1 cellular context compared by ENCODE assay signal in the genomic region with DNA sequence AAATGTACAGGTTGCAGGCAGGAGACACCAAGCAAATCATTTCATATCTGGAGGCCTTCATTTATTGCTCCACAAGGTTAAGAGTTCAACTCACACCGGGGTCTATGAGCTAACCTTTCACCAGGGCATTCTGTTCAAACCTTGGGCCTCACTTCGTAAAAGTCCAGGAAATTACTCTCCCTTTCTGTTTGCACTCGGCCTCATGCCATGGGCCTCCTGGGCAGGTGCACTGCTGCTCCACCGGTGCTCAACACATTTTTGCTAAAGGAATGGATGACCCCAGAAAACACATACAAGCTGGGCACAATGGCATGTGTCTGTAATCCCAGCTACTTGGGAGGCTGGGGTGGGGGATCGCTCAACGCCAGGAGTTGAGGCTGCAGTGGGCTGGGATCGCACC.
TF ChIP-seq lines count a peak whose summit lies in the region.

No MANE protein-coding gene starts in this region.

TF ChIP-seq in HepG2, 621 proteins besides CTCF, POLR2A, EP300 and RAD21 (continued from another document and continues in another):
- TF ChIP-seq SRSF4 (IDR thresholded peaks at IDR 0.05; ENCODE audit: low read depth, low read length, poor library complexity, severe bottlenecking) (no peak), SIX4 (CRISPR knock-in tag; IDR thresholded peaks at IDR 0.05) (no peak), ZNF383 (CRISPR knock-in tag; IDR thresholded peaks at IDR 0.05; ENCODE audit: borderline replicate concordance) (no peak), TMF1 (CRISPR knock-in tag; IDR thresholded peaks at IDR 0.05; ENCODE audit: low read depth) (no peak), MTA3 (CRISPR knock-in tag; IDR thresholded peaks at IDR 0.05) (no peak), MIER2 (CRISPR knock-in tag; IDR thresholded peaks at IDR 0.05) (no peak), NKX3-1 (CRISPR knock-in tag; IDR thresholded peaks at IDR 0.05) (peak; percentile 79; the same call in 1 of the 2 replicates), SOX5 (CRISPR knock-in tag; IDR thresholded peaks at IDR 0.05; ENCODE audit: borderline replicate concordance) (no peak), ARNTL (CRISPR knock-in tag; IDR thresholded peaks at IDR 0.05) (no peak), TBP (CRISPR knock-in tag; IDR thresholded peaks at IDR 0.05) (no peak), CC2D1A (CRISPR knock-in tag; IDR thresholded peaks at IDR 0.05) (no peak), SP4 (CRISPR knock-in tag; IDR thresholded peaks at IDR 0.05) (no peak), PHB2 (IDR thresholded peaks at IDR 0.05; ENCODE audit: partially characterized antibody) (no peak), NFKBIZ (CRISPR knock-in tag; IDR thresholded peaks at IDR 0.05) (0 out of 2 replicates have a peak, but pooled peaks have one; percentile 28), NFYC (CRISPR knock-in tag; IDR thresholded peaks at IDR 0.05) (0 out of 2 replicates have a peak, but pooled peaks have one; percentile 15), SMYD3 (CRISPR knock-in tag; IDR thresholded peaks at IDR 0.05) (no peak), MED13 (CRISPR knock-in tag; IDR thresholded peaks at IDR 0.05) (no peak), SATB2 (CRISPR knock-in tag; IDR thresholded peaks at IDR 0.05) (peak; percentile 64; the same call in 1 of the 2 replicates), ZNF550 (CRISPR knock-in tag; IDR thresholded peaks at IDR 0.05; ENCODE audit: borderline replicate concordance) (no peak), ZNF251 (CRISPR knock-in tag; IDR thresholded peaks at IDR 0.05) (no peak), ZNF180 (CRISPR knock-in tag; IDR thresholded peaks at IDR 0.05; ENCODE audit: borderline replicate concordance, low read depth) (no peak), HMG20B (CRISPR knock-in tag; conservative IDR thresholded peaks at IDR 0.05) (no peak), ZNF331 (CRISPR knock-in tag; IDR thresholded peaks at IDR 0.05) (no peak), SALL1 (CRISPR knock-in tag; IDR thresholded peaks at IDR 0.05) (peak; percentile 57), FOXC1 (CRISPR knock-in tag; IDR thresholded peaks at IDR 0.05; ENCODE audit: borderline replicate concordance) (no peak), KDM5B (CRISPR knock-in tag; IDR thresholded peaks at IDR 0.05; ENCODE audit: borderline replicate concordance) (peak; percentile 60; the same call in 1 of the 2 replicates), ZNF232 (CRISPR knock-in tag; IDR thresholded peaks at IDR 0.05; ENCODE audit: borderline replicate concordance) (peak; percentile 90), JUNB (CRISPR knock-in tag; IDR thresholded peaks at IDR 0.05; ENCODE audit: borderline replicate concordance) (no peak), ZNF460 (CRISPR knock-in tag; IDR thresholded peaks at IDR 0.05; ENCODE audit: borderline replicate concordance) (no peak), CENPX (CRISPR knock-in tag; IDR thresholded peaks at IDR 0.05) (no peak), BRCA1 (CRISPR knock-in tag; IDR thresholded peaks at IDR 0.05) (peak; percentile 83; the same call in 1 of the 2 replicates), ZNF329 (CRISPR knock-in tag; IDR thresholded peaks at IDR 0.05; ENCODE audit: low read depth) (no peak), ZSCAN22 (CRISPR knock-in tag; IDR thresholded peaks at IDR 0.05) (no peak)
- TF ChIP-seq, protein P1, sequence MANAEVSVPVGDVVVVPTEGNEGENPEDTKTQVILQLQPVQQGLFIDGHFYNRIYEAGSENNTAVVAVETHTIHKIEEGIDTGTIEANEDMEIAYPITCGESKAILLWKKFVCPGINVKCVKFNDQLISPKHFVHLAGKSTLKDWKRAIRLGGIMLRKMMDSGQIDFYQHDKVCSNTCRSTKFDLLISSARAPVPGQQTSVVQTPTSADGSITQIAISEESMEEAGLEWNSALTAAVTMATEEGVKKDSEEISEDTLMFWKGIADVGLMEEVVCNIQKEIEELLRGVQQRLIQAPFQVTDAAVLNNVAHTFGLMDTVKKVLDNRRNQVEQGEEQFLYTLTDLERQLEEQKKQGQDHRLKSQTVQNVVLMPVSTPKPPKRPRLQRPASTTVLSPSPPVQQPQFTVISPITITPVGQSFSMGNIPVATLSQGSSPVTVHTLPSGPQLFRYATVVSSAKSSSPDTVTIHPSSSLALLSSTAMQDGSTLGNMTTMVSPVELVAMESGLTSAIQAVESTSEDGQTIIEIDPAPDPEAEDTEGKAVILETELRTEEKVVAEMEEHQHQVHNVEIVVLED (CRISPR knock-in tag; IDR thresholded peaks at IDR 0.05; ENCODE audit: borderline replicate concordance): no peak
- TF ChIP-seq, protein P2, sequence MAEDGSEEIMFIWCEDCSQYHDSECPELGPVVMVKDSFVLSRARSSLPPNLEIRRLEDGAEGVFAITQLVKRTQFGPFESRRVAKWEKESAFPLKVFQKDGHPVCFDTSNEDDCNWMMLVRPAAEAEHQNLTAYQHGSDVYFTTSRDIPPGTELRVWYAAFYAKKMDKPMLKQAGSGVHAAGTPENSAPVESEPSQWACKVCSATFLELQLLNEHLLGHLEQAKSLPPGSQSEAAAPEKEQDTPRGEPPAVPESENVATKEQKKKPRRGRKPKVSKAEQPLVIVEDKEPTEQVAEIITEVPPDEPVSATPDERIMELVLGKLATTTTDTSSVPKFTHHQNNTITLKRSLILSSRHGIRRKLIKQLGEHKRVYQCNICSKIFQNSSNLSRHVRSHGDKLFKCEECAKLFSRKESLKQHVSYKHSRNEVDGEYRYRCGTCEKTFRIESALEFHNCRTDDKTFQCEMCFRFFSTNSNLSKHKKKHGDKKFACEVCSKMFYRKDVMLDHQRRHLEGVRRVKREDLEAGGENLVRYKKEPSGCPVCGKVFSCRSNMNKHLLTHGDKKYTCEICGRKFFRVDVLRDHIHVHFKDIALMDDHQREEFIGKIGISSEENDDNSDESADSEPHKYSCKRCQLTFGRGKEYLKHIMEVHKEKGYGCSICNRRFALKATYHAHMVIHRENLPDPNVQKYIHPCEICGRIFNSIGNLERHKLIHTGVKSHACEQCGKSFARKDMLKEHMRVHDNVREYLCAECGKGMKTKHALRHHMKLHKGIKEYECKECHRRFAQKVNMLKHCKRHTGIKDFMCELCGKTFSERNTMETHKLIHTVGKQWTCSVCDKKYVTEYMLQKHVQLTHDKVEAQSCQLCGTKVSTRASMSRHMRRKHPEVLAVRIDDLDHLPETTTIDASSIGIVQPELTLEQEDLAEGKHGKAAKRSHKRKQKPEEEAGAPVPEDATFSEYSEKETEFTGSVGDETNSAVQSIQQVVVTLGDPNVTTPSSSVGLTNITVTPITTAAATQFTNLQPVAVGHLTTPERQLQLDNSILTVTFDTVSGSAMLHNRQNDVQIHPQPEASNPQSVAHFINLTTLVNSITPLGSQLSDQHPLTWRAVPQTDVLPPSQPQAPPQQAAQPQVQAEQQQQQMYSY (CRISPR knock-in tag; IDR thresholded peaks at IDR 0.05): peak; percentile 54
- TF ChIP-seq, protein P3, sequence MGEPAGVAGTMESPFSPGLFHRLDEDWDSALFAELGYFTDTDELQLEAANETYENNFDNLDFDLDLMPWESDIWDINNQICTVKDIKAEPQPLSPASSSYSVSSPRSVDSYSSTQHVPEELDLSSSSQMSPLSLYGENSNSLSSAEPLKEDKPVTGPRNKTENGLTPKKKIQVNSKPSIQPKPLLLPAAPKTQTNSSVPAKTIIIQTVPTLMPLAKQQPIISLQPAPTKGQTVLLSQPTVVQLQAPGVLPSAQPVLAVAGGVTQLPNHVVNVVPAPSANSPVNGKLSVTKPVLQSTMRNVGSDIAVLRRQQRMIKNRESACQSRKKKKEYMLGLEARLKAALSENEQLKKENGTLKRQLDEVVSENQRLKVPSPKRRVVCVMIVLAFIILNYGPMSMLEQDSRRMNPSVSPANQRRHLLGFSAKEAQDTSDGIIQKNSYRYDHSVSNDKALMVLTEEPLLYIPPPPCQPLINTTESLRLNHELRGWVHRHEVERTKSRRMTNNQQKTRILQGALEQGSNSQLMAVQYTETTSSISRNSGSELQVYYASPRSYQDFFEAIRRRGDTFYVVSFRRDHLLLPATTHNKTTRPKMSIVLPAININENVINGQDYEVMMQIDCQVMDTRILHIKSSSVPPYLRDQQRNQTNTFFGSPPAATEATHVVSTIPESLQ (CRISPR knock-in tag; conservative IDR thresholded peaks at IDR 0.05): no peak
- TF ChIP-seq, protein P4, sequence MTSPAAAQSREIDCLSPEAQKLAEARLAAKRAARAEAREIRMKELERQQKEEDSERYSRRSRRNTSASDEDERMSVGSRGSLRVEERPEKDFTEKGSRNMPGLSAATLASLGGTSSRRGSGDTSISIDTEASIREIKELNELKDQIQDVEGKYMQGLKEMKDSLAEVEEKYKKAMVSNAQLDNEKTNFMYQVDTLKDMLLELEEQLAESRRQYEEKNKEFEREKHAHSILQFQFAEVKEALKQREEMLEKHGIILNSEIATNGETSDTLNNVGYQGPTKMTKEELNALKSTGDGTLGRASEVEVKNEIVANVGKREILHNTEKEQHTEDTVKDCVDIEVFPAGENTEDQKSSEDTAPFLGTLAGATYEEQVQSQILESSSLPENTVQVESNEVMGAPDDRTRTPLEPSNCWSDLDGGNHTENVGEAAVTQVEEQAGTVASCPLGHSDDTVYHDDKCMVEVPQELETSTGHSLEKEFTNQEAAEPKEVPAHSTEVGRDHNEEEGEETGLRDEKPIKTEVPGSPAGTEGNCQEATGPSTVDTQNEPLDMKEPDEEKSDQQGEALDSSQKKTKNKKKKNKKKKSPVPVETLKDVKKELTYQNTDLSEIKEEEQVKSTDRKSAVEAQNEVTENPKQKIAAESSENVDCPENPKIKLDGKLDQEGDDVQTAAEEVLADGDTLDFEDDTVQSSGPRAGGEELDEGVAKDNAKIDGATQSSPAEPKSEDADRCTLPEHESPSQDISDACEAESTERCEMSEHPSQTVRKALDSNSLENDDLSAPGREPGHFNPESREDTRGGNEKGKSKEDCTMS (CRISPR knock-in tag; conservative IDR thresholded peaks at IDR 0.05): no peak
- TF ChIP-seq, protein P5, sequence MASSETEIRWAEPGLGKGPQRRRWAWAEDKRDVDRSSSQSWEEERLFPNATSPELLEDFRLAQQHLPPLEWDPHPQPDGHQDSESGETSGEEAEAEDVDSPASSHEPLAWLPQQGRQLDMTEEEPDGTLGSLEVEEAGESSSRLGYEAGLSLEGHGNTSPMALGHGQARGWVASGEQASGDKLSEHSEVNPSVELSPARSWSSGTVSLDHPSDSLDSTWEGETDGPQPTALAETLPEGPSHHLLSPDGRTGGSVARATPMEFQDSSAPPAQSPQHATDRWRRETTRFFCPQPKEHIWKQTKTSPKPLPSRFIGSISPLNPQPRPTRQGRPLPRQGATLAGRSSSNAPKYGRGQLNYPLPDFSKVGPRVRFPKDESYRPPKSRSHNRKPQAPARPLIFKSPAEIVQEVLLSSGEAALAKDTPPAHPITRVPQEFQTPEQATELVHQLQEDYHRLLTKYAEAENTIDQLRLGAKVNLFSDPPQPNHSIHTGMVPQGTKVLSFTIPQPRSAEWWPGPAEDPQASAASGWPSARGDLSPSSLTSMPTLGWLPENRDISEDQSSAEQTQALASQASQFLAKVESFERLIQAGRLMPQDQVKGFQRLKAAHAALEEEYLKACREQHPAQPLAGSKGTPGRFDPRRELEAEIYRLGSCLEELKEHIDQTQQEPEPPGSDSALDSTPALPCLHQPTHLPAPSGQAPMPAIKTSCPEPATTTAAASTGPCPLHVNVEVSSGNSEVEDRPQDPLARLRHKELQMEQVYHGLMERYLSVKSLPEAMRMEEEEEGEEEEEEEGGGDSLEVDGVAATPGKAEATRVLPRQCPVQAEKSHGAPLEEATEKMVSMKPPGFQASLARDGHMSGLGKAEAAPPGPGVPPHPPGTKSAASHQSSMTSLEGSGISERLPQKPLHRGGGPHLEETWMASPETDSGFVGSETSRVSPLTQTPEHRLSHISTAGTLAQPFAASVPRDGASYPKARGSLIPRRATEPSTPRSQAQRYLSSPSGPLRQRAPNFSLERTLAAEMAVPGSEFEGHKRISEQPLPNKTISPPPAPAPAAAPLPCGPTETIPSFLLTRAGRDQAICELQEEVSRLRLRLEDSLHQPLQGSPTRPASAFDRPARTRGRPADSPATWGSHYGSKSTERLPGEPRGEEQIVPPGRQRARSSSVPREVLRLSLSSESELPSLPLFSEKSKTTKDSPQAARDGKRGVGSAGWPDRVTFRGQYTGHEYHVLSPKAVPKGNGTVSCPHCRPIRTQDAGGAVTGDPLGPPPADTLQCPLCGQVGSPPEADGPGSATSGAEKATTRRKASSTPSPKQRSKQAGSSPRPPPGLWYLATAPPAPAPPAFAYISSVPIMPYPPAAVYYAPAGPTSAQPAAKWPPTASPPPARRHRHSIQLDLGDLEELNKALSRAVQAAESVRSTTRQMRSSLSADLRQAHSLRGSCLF (CRISPR knock-in tag; IDR thresholded peaks at IDR 0.05; ENCODE audit: borderline replicate concordance): peak; percentile 85; the same call in 1 of the 2 replicates
- TF ChIP-seq, protein P6, sequence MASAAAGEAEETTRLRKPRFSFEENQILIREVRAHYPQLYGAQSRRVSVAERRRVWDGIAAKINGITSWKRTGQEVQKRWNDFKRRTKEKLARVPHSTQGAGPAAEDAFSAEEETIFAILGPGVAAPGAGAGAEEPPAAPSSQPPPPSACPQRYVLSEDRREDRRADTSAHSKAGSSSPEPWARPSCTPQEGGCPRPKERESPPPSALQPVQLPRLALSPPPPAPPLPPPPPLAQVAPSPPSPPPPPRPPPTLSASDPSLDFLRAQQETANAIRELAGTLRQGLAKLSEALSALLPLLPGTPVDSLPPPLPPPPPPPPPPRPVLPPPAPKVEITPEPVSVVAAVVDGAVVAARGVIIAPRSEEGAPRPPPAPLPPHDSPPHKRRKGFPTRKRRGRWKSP (CRISPR knock-in tag; IDR thresholded peaks at IDR 0.05): no peak
- TF ChIP-seq, protein P7, sequence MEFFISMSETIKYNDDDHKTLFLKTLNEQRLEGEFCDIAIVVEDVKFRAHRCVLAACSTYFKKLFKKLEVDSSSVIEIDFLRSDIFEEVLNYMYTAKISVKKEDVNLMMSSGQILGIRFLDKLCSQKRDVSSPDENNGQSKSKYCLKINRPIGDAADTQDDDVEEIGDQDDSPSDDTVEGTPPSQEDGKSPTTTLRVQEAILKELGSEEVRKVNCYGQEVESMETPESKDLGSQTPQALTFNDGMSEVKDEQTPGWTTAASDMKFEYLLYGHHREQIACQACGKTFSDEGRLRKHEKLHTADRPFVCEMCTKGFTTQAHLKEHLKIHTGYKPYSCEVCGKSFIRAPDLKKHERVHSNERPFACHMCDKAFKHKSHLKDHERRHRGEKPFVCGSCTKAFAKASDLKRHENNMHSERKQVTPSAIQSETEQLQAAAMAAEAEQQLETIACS (CRISPR knock-in tag; IDR thresholded peaks at IDR 0.05): no peak
- TF ChIP-seq, protein P8, sequence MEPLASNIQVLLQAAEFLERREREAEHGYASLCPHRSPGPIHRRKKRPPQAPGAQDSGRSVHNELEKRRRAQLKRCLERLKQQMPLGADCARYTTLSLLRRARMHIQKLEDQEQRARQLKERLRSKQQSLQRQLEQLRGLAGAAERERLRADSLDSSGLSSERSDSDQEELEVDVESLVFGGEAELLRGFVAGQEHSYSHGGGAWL (CRISPR knock-in tag; IDR thresholded peaks at IDR 0.05): peak; percentile 52; the same call in 1 of the 2 replicates
